Comparison of ENCODE assay signal across 1 cellular context in the genomic region with DNA sequence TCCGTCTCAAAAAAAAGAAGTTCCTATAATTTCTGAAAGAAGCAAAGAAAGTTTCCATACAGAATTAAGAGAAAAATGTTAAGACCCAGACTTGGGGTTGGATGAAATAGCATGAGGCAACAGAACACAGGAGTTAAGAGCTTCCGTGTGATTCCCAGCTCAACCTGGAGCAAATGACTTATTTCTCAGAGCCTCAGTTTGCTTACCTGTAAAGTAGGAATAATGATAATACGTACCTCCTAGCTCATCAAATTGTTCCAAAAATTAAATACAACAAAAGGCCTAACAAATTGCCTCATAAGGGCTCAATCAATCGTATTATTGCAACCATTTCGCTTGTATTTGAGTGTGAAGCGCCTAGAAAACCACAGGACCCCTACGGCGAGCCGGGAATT.
TF ChIP-seq lines count a peak whose summit lies in the region.

No MANE protein-coding gene starts in this region.

TF ChIP-seq in GM12878, 131 proteins besides CTCF, POLR2A, EP300 and RAD21:
- TF ChIP-seq SUPT20H (IDR thresholded peaks at IDR 0.05; ENCODE audit: borderline replicate concordance, control insufficient read depth, low read depth, low read length) (no peak), NFYA (IDR thresholded peaks at IDR 0.05; ENCODE audit: borderline replicate concordance, low read depth, low read length) (no peak), SUZ12 (IDR thresholded peaks at IDR 0.05; ENCODE audit: unreplicated experiment) (no peak), CHD2 (IDR thresholded peaks at IDR 0.05; ENCODE audit: borderline replicate concordance, low read depth, low read length) (no peak), ZNF622 (IDR thresholded peaks at IDR 0.05) (no peak), SIN3A (IDR thresholded peaks at IDR 0.05; ENCODE audit: low read depth, low read length) (no peak), CREM (IDR thresholded peaks at IDR 0.05; ENCODE audit: low read depth) (no peak), ZZZ3 (IDR thresholded peaks at IDR 0.05; ENCODE audit: control insufficient read depth, insufficient read length, low read depth) (no peak), ZNF24 (IDR thresholded peaks at IDR 0.05) (no peak), ESRRA (IDR thresholded peaks at IDR 0.05; ENCODE audit: low read length) (no peak), MTA3 (IDR thresholded peaks at IDR 0.05; ENCODE audit: borderline replicate concordance, low read length) (no peak), GABPA (IDR thresholded peaks at IDR 0.05; ENCODE audit: low read depth) (no peak), NFXL1 (IDR thresholded peaks at IDR 0.05; ENCODE audit: borderline replicate concordance) (no peak), SREBF2 (IDR thresholded peaks at IDR 0.05; ENCODE audit: low read length) (no peak), FOXK2 (IDR thresholded peaks at IDR 0.05) (no peak)
- TF ChIP-seq, protein P1, sequence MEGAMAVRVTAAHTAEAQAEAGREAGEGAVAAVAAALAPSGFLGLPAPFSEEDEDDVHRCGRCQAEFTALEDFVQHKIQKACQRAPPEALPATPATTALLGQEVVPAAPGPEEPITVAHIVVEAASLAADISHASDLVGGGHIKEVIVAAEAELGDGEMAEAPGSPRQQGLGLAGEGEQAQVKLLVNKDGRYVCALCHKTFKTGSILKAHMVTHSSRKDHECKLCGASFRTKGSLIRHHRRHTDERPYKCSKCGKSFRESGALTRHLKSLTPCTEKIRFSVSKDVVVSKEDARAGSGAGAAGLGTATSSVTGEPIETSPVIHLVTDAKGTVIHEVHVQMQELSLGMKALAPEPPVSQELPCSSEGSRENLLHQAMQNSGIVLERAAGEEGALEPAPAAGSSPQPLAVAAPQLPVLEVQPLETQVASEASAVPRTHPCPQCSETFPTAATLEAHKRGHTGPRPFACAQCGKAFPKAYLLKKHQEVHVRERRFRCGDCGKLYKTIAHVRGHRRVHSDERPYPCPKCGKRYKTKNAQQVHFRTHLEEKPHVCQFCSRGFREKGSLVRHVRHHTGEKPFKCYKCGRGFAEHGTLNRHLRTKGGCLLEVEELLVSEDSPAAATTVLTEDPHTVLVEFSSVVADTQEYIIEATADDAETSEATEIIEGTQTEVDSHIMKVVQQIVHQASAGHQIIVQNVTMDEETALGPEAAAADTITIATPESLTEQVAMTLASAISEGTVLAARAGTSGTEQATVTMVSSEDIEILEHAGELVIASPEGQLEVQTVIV (IDR thresholded peaks at IDR 0.05; ENCODE audit: borderline replicate concordance, partially characterized antibody) = no peak
- TF ChIP-seq, protein P2, sequence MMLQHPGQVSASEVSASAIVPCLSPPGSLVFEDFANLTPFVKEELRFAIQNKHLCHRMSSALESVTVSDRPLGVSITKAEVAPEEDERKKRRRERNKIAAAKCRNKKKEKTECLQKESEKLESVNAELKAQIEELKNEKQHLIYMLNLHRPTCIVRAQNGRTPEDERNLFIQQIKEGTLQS (IDR thresholded peaks at IDR 0.05; ENCODE audit: borderline replicate concordance, extremely low read depth, low read depth, low read length) = no peak
- TF ChIP-seq, protein P3, sequence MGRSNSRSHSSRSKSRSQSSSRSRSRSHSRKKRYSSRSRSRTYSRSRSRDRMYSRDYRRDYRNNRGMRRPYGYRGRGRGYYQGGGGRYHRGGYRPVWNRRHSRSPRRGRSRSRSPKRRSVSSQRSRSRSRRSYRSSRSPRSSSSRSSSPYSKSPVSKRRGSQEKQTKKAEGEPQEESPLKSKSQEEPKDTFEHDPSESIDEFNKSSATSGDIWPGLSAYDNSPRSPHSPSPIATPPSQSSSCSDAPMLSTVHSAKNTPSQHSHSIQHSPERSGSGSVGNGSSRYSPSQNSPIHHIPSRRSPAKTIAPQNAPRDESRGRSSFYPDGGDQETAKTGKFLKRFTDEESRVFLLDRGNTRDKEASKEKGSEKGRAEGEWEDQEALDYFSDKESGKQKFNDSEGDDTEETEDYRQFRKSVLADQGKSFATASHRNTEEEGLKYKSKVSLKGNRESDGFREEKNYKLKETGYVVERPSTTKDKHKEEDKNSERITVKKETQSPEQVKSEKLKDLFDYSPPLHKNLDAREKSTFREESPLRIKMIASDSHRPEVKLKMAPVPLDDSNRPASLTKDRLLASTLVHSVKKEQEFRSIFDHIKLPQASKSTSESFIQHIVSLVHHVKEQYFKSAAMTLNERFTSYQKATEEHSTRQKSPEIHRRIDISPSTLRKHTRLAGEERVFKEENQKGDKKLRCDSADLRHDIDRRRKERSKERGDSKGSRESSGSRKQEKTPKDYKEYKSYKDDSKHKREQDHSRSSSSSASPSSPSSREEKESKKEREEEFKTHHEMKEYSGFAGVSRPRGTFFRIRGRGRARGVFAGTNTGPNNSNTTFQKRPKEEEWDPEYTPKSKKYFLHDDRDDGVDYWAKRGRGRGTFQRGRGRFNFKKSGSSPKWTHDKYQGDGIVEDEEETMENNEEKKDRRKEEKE (IDR thresholded peaks at IDR 0.05) = no peak
